29 cellular contexts compared by ENCODE assay signal in genomic region chrX:27391601-27392000, GRCh38.
"Had no signal": no experiment of that assay in that cellular context is flagged by ENCODE, and none has a peak within 500 bp of the region (broad histone marks: within the 10 kb centered on the region; RNA-seq: fewer than 3 reads in every experiment).

No MANE protein-coding gene starts in this region.

- H3K4me3 ChIP-seq: SJCRH30, SK-N-MC had no signal

- DNase-seq: activated B cell treated with CpG ODN at 0.5 μM for 24 hours; activated CD4-positive, alpha-beta memory T cell treated with anti-CD3 and anti-CD28 coated beads for 36 hours; activated CD4-positive, alpha-beta T cell treated with anti-CD3 and anti-CD28 coated beads for 4 hours; activated CD4-positive, alpha-beta T cell treated with anti-CD3 and anti-CD28 coated beads, Interleukin-2, amount 50 U/mL, for 1 hour; activated CD4-positive, CD25-positive, alpha-beta regulatory T cell treated with anti-CD3 and anti-CD28 coated beads, Interleukin-2, amount 50 U/mL, for 72 hours; activated CD8-positive, alpha-beta memory T cell treated with anti-CD3 and anti-CD28 coated beads, Interleukin-2, amount 50 U/mL, for 4 hours; activated gamma-delta T cell treated with Interleukin-2 at 50 U/mL for 16 hours; activated naive CD4-positive, alpha-beta T cell treated with anti-CD3 and anti-CD28 coated beads, Interleukin-2, amount 10 ng/mL, durations not matched to agents 7 days and 5 days; activated naive CD8-positive, alpha-beta T cell treated with anti-CD3 and anti-CD28 coated beads, Interleukin-2, amount 50 U/mL, for 24 hours; activated T-cell treated with anti-CD3 and anti-CD28 coated beads for 4 hours; activated T-cell treated with anti-CD3 and anti-CD28 coated beads, Interleukin-2, amount 50 U/mL, for 4 hours; anterior cingulate cortex; central memory CD4-positive, alpha-beta T cell; Kasumi-1; KG1; MM.1S; MV-4-11; NCI-H1092; NCI-H1436 treated with DMSO at 0.1 percent for 48 hours; NCI-H1694 treated with DMSO at 0.1 percent for 48 hours; NCI-H2029; NCI-H345; NCI-H524 treated with DMSO at 0.1 percent for 48 hours; SHP77; SJCRH30; T-helper 9 cell had no signal

- H3K4me1 ChIP-seq: SJCRH30 had no signal

- H3K27ac ChIP-seq: SJCRH30, SK-N-MC, VCaP had no signal

- ATAC-seq: activated naive CD8-positive, alpha-beta T cell treated with anti-CD3 and anti-CD28 coated beads, Interleukin-2, amount 50 U/mL, for 24 hours; activated T-cell treated with anti-CD3 and anti-CD28 coated beads, Interleukin-2, amount 50 U/mL, for 4 hours; Panc1 had no signal

- H3K27me3 ChIP-seq: SJCRH30 had no signal

- H3K9me3 ChIP-seq: SJCRH30 had no signal

- H3K36me3 ChIP-seq: SJCRH30 had no signal
